In the genomic region with DNA sequence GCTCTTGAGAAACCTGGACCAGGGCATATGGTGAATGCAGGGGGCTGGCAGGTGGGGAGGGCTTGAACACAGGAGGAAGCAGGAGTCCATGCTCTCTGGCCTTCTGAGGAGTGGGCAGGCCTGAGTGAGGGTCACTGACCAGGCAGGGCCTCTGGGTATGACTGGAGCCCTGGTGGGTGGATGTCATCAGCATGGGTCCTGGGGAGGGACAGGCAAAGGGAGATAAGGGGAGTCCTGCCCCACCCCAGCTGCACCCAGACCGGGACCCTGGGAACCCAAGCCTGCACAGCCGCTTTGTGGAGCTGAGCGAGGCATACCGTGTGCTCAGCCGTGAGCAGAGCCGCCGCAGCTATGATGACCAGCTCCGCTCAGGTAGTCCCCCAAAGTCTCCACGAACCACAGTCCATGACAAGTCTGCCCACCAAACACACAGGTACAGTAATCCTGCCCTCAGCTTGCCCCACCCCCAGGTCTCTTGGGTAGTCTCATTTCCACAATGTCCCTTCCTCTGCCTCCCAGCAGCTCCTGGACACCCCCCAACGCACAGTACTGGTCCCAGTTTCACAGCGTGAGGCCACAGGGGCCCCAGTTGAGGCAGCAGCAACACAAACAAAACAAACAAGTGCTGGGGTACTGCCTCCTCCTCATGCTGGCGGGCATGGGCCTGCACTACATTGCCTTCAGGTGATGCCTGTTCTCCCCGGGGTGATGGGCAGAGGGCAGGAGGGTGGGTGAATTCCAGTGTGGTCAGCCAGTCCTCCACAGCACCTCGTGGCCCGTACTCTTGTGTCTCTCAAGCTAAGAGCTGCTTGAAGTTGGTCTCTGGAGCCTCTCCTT, we compare ENCODE assay signal across 8 cellular contexts. TPM values are rescaled to one million over a fixed set of nuclear protein-coding genes. Genes with fewer than 3 reads are reported as not detected.
A peak's percentile ranks its signal among the peaks of the same experiment; 100 is the strongest.
DNase-seq lines count a peak whose midpoint lies in the region; ATAC-seq, FAIRE-seq and TF ChIP-seq lines count a peak whose summit lies in the region.
"Had no signal": no experiment of that assay in that cellular context is flagged by ENCODE, and none has a peak within 500 bp of the region (broad histone marks: within the 10 kb centered on the region; RNA-seq: fewer than 3 reads in every experiment).

No MANE protein-coding gene starts in this region.

- H4K20me1 ChIP-seq in K562 (replicated peaks; ENCODE audit: control insufficient read depth, insufficient read depth, low read length), result no peaks in the 10 kb centered on the region

- POLR2A ChIA-PET in K562 (lab: Yijun Ruan, JAX), result interaction anchor here (1.0 to 2.5 kb wide), 7 partner anchors 9 to 71 kb away, joined by 3 to 11 read pairs (median 5); a partner anchor contains a TSS

- H3K4me3 Mint-ChIP-seq in T-helper 2 cell treated with Interferon-gamma antibody and Interleukin-4, amounts not matched to agents 5 μg/mL and 100 μg/mL, for 36 hours, result peak overlapping the region; percentile 90

- peaks cover 37% of the 10 kb centered on the region for H3K4me1 Mint-ChIP-seq in T-helper 2 cell treated with Interferon-gamma antibody and Interleukin-4, amounts not matched to agents 5 μg/mL and 100 μg/mL, for 36 hours (ENCODE audit: low read depth)

- H3K79me2 ChIP-seq in K562 (ENCODE audit: control insufficient read depth, insufficient read depth, low read length), result peaks cover 44% of the 10 kb centered on the region

- H3K36me3 ChIP-seq in K562 (ENCODE audit: control insufficient read depth, insufficient read depth, low read length) (peaks cover 23% of the 10 kb centered on the region; the same call in 2 of the 3 replicates), neutrophil (no peaks in the 10 kb centered on the region)

- TF ChIP-seq POLR2A in K562 (conservative IDR thresholded peaks at IDR 0.05), result no peak

- peak; percentile 48 for FAIRE-seq in K562 (lab: Jason Lieb, UNC)

- BruUV-seq in K562 (replicated peaks; lab: Mats Ljungman, UMichigan), result no TSS peak

- no peaks in the 10 kb centered on the region for H3K27me3 Mint-ChIP-seq in T-helper 2 cell treated with Interferon-gamma antibody and Interleukin-4, amounts not matched to agents 5 μg/mL and 100 μg/mL, for 36 hours (ENCODE audit: low read depth)

- no peak for DNase-seq in T-helper 2 cell treated with Interferon-gamma antibody and Interleukin-4, amounts not matched to agents 5 μg/mL and 100 μg/mL, for 36 hours (ENCODE audit: low spot score)
- DNase-seq in T-helper 2 cell (no peak), K562 (ENCODE audit: extremely low read depth in 1 of 4, low spot score in 3 of 4) (peak in 2 of 4 experiments; percentile 57 to 76)
- DNase-seq in stimulated activated CD4-positive, alpha-beta T cell treated with anti-CD3 and anti-CD28 coated beads, Interleukin-15, amount 100 ng/mL, for 24 hours, result no peak
- DNase-seq: NCI-H1048, NCI-H69 had no signal

- TF ChIP-seq CTCF in K562 (IDR thresholded peaks at IDR 0.05 in 2 of 3, conservative IDR thresholded peaks at IDR 0.05 in 1 of 3; ENCODE audit: insufficient read depth in 2 of 3, low read depth in 1 of 3, low read length in 3 of 3) (no peak), neutrophil (IDR thresholded peaks at IDR 0.05) (no peak)

- in situ Hi-C loops in K562 (cut with MboI), result no loop called here

- H3K4me1 ChIP-seq in K562 (replicated peaks in 1 of 2; ENCODE audit: control insufficient read depth in 2 of 2, insufficient read depth in 2 of 2, low read length in 2 of 2) (peaks cover 37 to 73% of the 10 kb centered on the region in 2 experiments), neutrophil (ENCODE audit: control insufficient read depth in 1 of 2, insufficient read depth in 1 of 2, low read depth in 1 of 2, low read length in 1 of 2) (peaks cover 53 to 58% of the 10 kb centered on the region in 2 experiments)

- H3K9ac ChIP-seq in K562 (ENCODE audit: insufficient read depth in 1 of 2, low read depth in 2 of 2, low read length in 2 of 2), result peak overlapping the region; percentile 48 to 71

- peak overlapping the region; percentile 53 for H3K27ac Mint-ChIP-seq in T-helper 2 cell treated with Interferon-gamma antibody and Interleukin-4, amounts not matched to agents 5 μg/mL and 100 μg/mL, for 36 hours

- H3K9me1 ChIP-seq in K562 (ENCODE audit: control insufficient read depth, insufficient read depth, low read length), result no peaks in the 10 kb centered on the region

- peaks cover 10% of the 10 kb centered on the region for H3K36me3 Mint-ChIP-seq in T-helper 2 cell treated with Interferon-gamma antibody and Interleukin-4, amounts not matched to agents 5 μg/mL and 100 μg/mL, for 36 hours (ENCODE audit: low read depth)

- H3K27me3 ChIP-seq in K562 (ENCODE audit: control insufficient read depth in 2 of 2, insufficient read depth in 2 of 2, low read length in 2 of 2), result no peaks in the 10 kb centered on the region
- H3K27me3 ChIP-seq in neutrophil, result peaks cover 24% of the 10 kb centered on the region

- CTCF ChIA-PET in K562 (lab: Yijun Ruan, JAX; ENCODE audit: low intra/inter-chr PET ratio), result no interaction called here

- ATAC-seq in K562, result peak; percentile 3
- no peak for ATAC-seq in HG02678 (IDR thresholded peaks at IDR 0.05; ENCODE audit: unreplicated experiment)

- no peak for TF ChIP-seq EP300 in K562 (IDR thresholded peaks at IDR 0.05; ENCODE audit: low read length)

- H2AFZ ChIP-seq in K562 (ENCODE audit: low read depth, low read length), result no peak overlapping the region

- peak overlapping the region; percentile 67 for H3K4me2 ChIP-seq in K562 (ENCODE audit: insufficient read depth, low read length)

- intact Hi-C loops in K562 (cut with micrococcal nuclease), result no loop called here

- no peak for TF ChIP-seq RAD21 in K562 (CRISPR knock-in tag; conservative IDR thresholded peaks at IDR 0.05 in 1 of 2, IDR thresholded peaks at IDR 0.05 in 1 of 2)

- H3K4me3 ChIP-seq in K562 (no peak overlapping the region), neutrophil (ENCODE audit: low read depth in 1 of 2, low read length in 1 of 2) (no peak overlapping the region)

- WGBS in K562 (ENCODE audit: insufficient coverage, low coverage, missing lambda C conversion rate), result 54% methylated on average over 15 of the region's 15 CpGs

- no peaks in the 10 kb centered on the region for H3K9me3 Mint-ChIP-seq in T-helper 2 cell treated with Interferon-gamma antibody and Interleukin-4, amounts not matched to agents 5 μg/mL and 100 μg/mL, for 36 hours

- H3K9me3 ChIP-seq in K562 (replicated peaks; ENCODE audit: control insufficient read depth, insufficient read depth, low read depth, low read length) (no peaks in the 10 kb centered on the region), neutrophil (no peaks in the 10 kb centered on the region)

- peak overlapping the region; percentile 47; the same call in 2 of the 3 replicates for H3K27ac ChIP-seq in K562 (ENCODE audit: extremely low read depth, low read depth, low read length)
- peak overlapping the region; percentile 97 for H3K27ac ChIP-seq in neutrophil

RNA-seq across cellular contexts. Expression of a gene that starts 2.0 kb away (rescaled TPM):
- 16.1 and 40.0 TPM in 2 replicates for total RNA-seq in K562 (2011; cell fraction: chromatin; rRNA removed; ENCODE audit: low replicate concordance)
- 23.4 and 32.0 TPM in 2 replicates for total RNA-seq in K562 (2011; cell fraction: nucleolus; rRNA removed)
- total RNA-seq in K562 (2011; cell fraction: nucleoplasm; rRNA removed), result 31.9 and 33.0 TPM in 2 replicates
- total RNA-seq in K562 (2014; rRNA removed) (28.2 and 44.3 TPM in 2 replicates), K562 (2014; rRNA removed; fragmentation: Illumina TruSeq; extraction: Trizol) (21.0 and 22.6 TPM in 2 replicates), K562 (2015; rRNA removed; fragmentation: Illumina TruSeq; extraction: Trizol) (25.7 and 28.0 TPM in 2 replicates), K562 (2021) (83.4 and 88.3 TPM in 2 replicates)
- polyA plus RNA-seq in K562 (2011; rRNA removed) (11.0 and 13.5 TPM in 2 replicates), K562 (2014; fragmentation: Illumina TruSeq; extraction: Trizol) (35.2 and 41.4 TPM in 2 replicates), K562 (2014; fragmentation: Nextera tagmentation; extraction: Ambion mirVana) (10 to 100 TPM; 12.0 to 12.1 TPM), K562 (2014; rRNA removed) (31.8 and 35.8 TPM in 2 replicates)
- polyA plus RNA-seq in K562 (2011; cell fraction: cytosol; rRNA removed), result 12.1 and 16.0 TPM in 2 replicates
- 25.1 and 26.2 TPM in 2 replicates for polyA plus RNA-seq in K562 (2011; cell fraction: nucleus; rRNA removed)
- polyA plus RNA-seq in K562 (2012), result 97.3 and 181 TPM in 2 replicates
- polyA minus RNA-seq in K562 (2011; rRNA and poly(A)+ RNA removed), result 4.2 and 6.2 TPM in 2 replicates
- 21.2 and 26.0 TPM in 2 replicates for polyA minus RNA-seq in K562 (2011; cell fraction: cytosol; rRNA and poly(A)+ RNA removed)
- polyA minus RNA-seq in K562 (2011; cell fraction: nucleus; rRNA and poly(A)+ RNA removed), result 3.2 and 4.9 TPM in 2 replicates

RNA-seq across cellular contexts. Expression of a gene that starts 2.1 kb away (rescaled TPM):
- total RNA-seq in K562 (2011; cell fraction: chromatin; rRNA removed; ENCODE audit: low replicate concordance), result 39.7 and 112 TPM in 2 replicates
- 78.0 and 98.9 TPM in 2 replicates for total RNA-seq in K562 (2011; cell fraction: nucleolus; rRNA removed)
- total RNA-seq in K562 (2011; cell fraction: nucleoplasm; rRNA removed), result 64.2 and 65.8 TPM in 2 replicates
- total RNA-seq in K562 (2014; rRNA removed) (16.4 and 20.2 TPM in 2 replicates), K562 (2014; rRNA removed; fragmentation: Illumina TruSeq; extraction: Trizol) (6.6 and 11.2 TPM in 2 replicates), K562 (2015; rRNA removed; fragmentation: Illumina TruSeq; extraction: Trizol) (19.3 and 19.9 TPM in 2 replicates), K562 (2021) (27.6 and 31.8 TPM in 2 replicates)
- polyA plus RNA-seq in K562 (2011; rRNA removed) (23.9 and 45.1 TPM in 2 replicates), K562 (2014; fragmentation: Illumina TruSeq; extraction: Trizol) (28.0 and 37.5 TPM in 2 replicates), K562 (2014; fragmentation: Nextera tagmentation; extraction: Ambion mirVana) (1 to 10 TPM; 4.0 to 4.6 TPM), K562 (2014; rRNA removed) (32.6 and 42.9 TPM in 2 replicates)
- 30.8 and 65.5 TPM in 2 replicates for polyA plus RNA-seq in K562 (2011; cell fraction: cytosol; rRNA removed)
- polyA plus RNA-seq in K562 (2011; cell fraction: nucleus; rRNA removed), result 110 and 164 TPM in 2 replicates
- polyA plus RNA-seq in K562 (2012), result 34.0 and 79.2 TPM in 2 replicates
- 7.1 and 9.0 TPM in 2 replicates for polyA minus RNA-seq in K562 (2011; rRNA and poly(A)+ RNA removed)
- 12.6 and 23.5 TPM in 2 replicates for polyA minus RNA-seq in K562 (2011; cell fraction: cytosol; rRNA and poly(A)+ RNA removed)
- polyA minus RNA-seq in K562 (2011; cell fraction: nucleus; rRNA and poly(A)+ RNA removed), result 15.8 and 16.0 TPM in 2 replicates

RNA-seq across cellular contexts. Expression of a gene that starts 6.3 kb away (rescaled TPM):
- total RNA-seq in K562 (2011; cell fraction: chromatin; rRNA removed; ENCODE audit: low replicate concordance), result 74.2 and 269 TPM in 2 replicates
- total RNA-seq in K562 (2011; cell fraction: nucleolus; rRNA removed), result 230 and 279 TPM in 2 replicates
- total RNA-seq in K562 (2011; cell fraction: nucleoplasm; rRNA removed), result 112 and 146 TPM in 2 replicates
- 92.6 and 132 TPM in 2 replicates for total RNA-seq in K562 (2014; rRNA removed)
- total RNA-seq in K562 (2014; rRNA removed; fragmentation: Illumina TruSeq; extraction: Trizol), result 21.1 and 25.7 TPM in 2 replicates
- total RNA-seq in K562 (2015; rRNA removed; fragmentation: Illumina TruSeq; extraction: Trizol), result 49.9 and 50.6 TPM in 2 replicates
- total RNA-seq in K562 (2021), result 87.5 and 89.5 TPM in 2 replicates
- 37.4 and 48.0 TPM in 2 replicates for polyA plus RNA-seq in K562 (2011; rRNA removed)
- polyA plus RNA-seq in K562 (2011; cell fraction: cytosol; rRNA removed), result 58.1 and 156 TPM in 2 replicates
- polyA plus RNA-seq in K562 (2011; cell fraction: nucleus; rRNA removed), result 132 and 213 TPM in 2 replicates
- 56.4 and 102 TPM in 2 replicates for polyA plus RNA-seq in K562 (2012)
- polyA plus RNA-seq in K562 (2014; fragmentation: Illumina TruSeq; extraction: Trizol), result 24.0 and 43.1 TPM in 2 replicates
- polyA plus RNA-seq in K562 (2014; fragmentation: Nextera tagmentation; extraction: Ambion mirVana), result 10 to 100 TPM in 1 of 2 experiments, 1 to 10 TPM in 1; 6.3 to 16.3 TPM
- 83.6 and 88.5 TPM in 2 replicates for polyA plus RNA-seq in K562 (2014; rRNA removed)
- 13.9 and 15.0 TPM in 2 replicates for polyA minus RNA-seq in K562 (2011; rRNA and poly(A)+ RNA removed)
- 32.9 and 34.8 TPM in 2 replicates for polyA minus RNA-seq in K562 (2011; cell fraction: cytosol; rRNA and poly(A)+ RNA removed)
- polyA minus RNA-seq in K562 (2011; cell fraction: nucleus; rRNA and poly(A)+ RNA removed), result 75.9 and 84.7 TPM in 2 replicates

RNA-seq across cellular contexts. Expression of a gene that starts 6.4 kb away (rescaled TPM):
- 28.5 and 90.3 TPM in 2 replicates for total RNA-seq in K562 (2011; cell fraction: chromatin; rRNA removed; ENCODE audit: low replicate concordance)
- 64.9 and 73.8 TPM in 2 replicates for total RNA-seq in K562 (2011; cell fraction: nucleolus; rRNA removed)
- total RNA-seq in K562 (2011; cell fraction: nucleoplasm; rRNA removed), result 45.8 and 49.8 TPM in 2 replicates
- total RNA-seq in K562 (2014; rRNA removed), result 27.4 and 37.3 TPM in 2 replicates
- 17.3 and 17.5 TPM in 2 replicates for total RNA-seq in K562 (2014; rRNA removed; fragmentation: Illumina TruSeq; extraction: Trizol)
- 23.1 and 25.3 TPM in 2 replicates for total RNA-seq in K562 (2015; rRNA removed; fragmentation: Illumina TruSeq; extraction: Trizol)
- 36.1 and 41.7 TPM in 2 replicates for total RNA-seq in K562 (2021)
- polyA plus RNA-seq in K562 (2011; rRNA removed), result 23.3 and 42.4 TPM in 2 replicates
- polyA plus RNA-seq in K562 (2011; cell fraction: cytosol; rRNA removed), result 43.7 and 69.5 TPM in 2 replicates
- 169 and 180 TPM in 2 replicates for polyA plus RNA-seq in K562 (2011; cell fraction: nucleus; rRNA removed)
- 34.2 and 65.9 TPM in 2 replicates for polyA plus RNA-seq in K562 (2012)
- 21.2 and 33.3 TPM in 2 replicates for polyA plus RNA-seq in K562 (2014; fragmentation: Illumina TruSeq; extraction: Trizol)
- 1 to 10 TPM; 4.6 to 8.1 TPM for polyA plus RNA-seq in K562 (2014; fragmentation: Nextera tagmentation; extraction: Ambion mirVana)
- 38.4 and 39.2 TPM in 2 replicates for polyA plus RNA-seq in K562 (2014; rRNA removed)
- 12.1 and 14.9 TPM in 2 replicates for polyA minus RNA-seq in K562 (2011; rRNA and poly(A)+ RNA removed)
- polyA minus RNA-seq in K562 (2011; cell fraction: cytosol; rRNA and poly(A)+ RNA removed), result 13.6 and 20.9 TPM in 2 replicates
- 22.1 and 30.3 TPM in 2 replicates for polyA minus RNA-seq in K562 (2011; cell fraction: nucleus; rRNA and poly(A)+ RNA removed)

RNA-seq across cellular contexts. Expression of a gene that starts 8.5 kb away (rescaled TPM):
- 24.7 and 45.5 TPM in 2 replicates for total RNA-seq in K562 (2011; cell fraction: chromatin; rRNA removed; ENCODE audit: low replicate concordance)
- total RNA-seq in K562 (2011; cell fraction: nucleolus; rRNA removed), result 58.4 and 66.4 TPM in 2 replicates
- 56.3 and 59.5 TPM in 2 replicates for total RNA-seq in K562 (2011; cell fraction: nucleoplasm; rRNA removed)
- total RNA-seq in K562 (2014; rRNA removed) (151 TPM in 2 replicates), K562 (2014; rRNA removed; fragmentation: Illumina TruSeq; extraction: Trizol) (28.0 and 49.2 TPM in 2 replicates), K562 (2015; rRNA removed; fragmentation: Illumina TruSeq; extraction: Trizol) (73.1 and 79.0 TPM in 2 replicates), K562 (2021) (44.5 and 58.1 TPM in 2 replicates)
- polyA plus RNA-seq in K562 (2011; rRNA removed) (30.8 and 36.6 TPM in 2 replicates), K562 (2014; fragmentation: Illumina TruSeq; extraction: Trizol) (71.7 and 83.5 TPM in 2 replicates), K562 (2014; fragmentation: Nextera tagmentation; extraction: Ambion mirVana) (10 to 100 TPM in 1 of 2 experiments, 1 to 10 TPM in 1; 3.5 to 27.1 TPM), K562 (2014; rRNA removed) (92.2 and 110 TPM in 2 replicates)
- 60.1 and 75.2 TPM in 2 replicates for polyA plus RNA-seq in K562 (2011; cell fraction: cytosol; rRNA removed)
- polyA plus RNA-seq in K562 (2011; cell fraction: nucleus; rRNA removed), result 52.4 and 56.6 TPM in 2 replicates
- polyA plus RNA-seq in K562 (2012), result 115 and 123 TPM in 2 replicates
- 10.6 and 16.1 TPM in 2 replicates for polyA minus RNA-seq in K562 (2011; rRNA and poly(A)+ RNA removed)
- 33.8 and 40.5 TPM in 2 replicates for polyA minus RNA-seq in K562 (2011; cell fraction: cytosol; rRNA and poly(A)+ RNA removed)
- 7.8 and 14.2 TPM in 2 replicates for polyA minus RNA-seq in K562 (2011; cell fraction: nucleus; rRNA and poly(A)+ RNA removed)
